In the genomic region with DNA sequence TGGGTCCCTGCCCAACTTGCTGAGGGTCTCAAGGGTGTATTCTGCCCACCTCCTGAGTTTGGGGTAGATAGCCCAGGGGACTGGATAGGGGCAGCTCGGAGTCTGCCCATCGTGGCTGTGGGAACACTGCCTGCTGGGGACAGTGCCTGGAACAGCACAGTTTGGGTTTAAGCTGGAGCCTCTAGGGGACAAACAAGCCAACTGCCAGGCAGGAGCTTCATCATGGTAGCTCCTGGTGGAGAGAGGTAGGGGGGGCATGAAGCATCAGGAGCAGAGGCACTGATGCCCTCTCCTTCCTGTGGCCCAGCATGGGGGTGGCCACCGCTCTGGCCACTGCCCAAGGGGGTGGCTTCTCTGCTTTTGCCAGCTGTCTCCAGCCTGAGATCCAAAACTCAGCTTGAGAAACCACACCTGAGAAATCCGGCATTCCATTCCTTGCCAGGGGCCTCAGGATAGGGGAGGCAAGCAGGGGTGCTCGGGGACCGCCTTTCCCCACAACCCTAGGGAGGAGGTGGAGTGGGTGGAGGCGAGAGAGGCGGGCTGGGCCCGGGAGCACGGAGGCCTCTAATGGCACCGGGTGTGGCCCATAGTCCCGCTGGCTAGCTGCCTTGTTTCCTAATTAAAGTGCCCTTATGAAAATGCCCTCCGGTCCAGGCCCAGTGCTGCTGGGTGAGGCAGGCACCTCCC, we compare ENCODE assay signal across 10 cellular contexts. TPM values are rescaled to one million over a fixed set of nuclear protein-coding genes. Genes with fewer than 3 reads are reported as not detected.
A peak's percentile ranks its signal among the peaks of the same experiment; 100 is the strongest.
DNase-seq lines count a peak whose midpoint lies in the region; ATAC-seq and TF ChIP-seq lines count a peak whose summit lies in the region.
"Had no signal": no experiment of that assay in that cellular context is flagged by ENCODE, and none has a peak within 500 bp of the region (broad histone marks: within the 10 kb centered on the region; RNA-seq: fewer than 3 reads in every experiment).

No MANE protein-coding gene starts in this region.

- H3K27ac Mint-ChIP-seq in endothelial cell (ENCODE audit: unreplicated experiment) = peak overlapping the region; percentile 77
- no peak overlapping the region for H3K27ac Mint-ChIP-seq in stimulated activated naive CD8-positive, alpha-beta T cell treated with anti-CD3 and anti-CD28 coated beads, Interleukin-15, amount 100 ng/mL, for 72 hours

- H3K36me3 ChIP-seq in ACC112 (ENCODE audit: insufficient read depth, low read length) = no peaks in the 10 kb centered on the region

- H3K9me3 Mint-ChIP-seq in endothelial cell (ENCODE audit: unreplicated experiment) = no peaks in the 10 kb centered on the region
- no peaks in the 10 kb centered on the region for H3K9me3 Mint-ChIP-seq in stimulated activated naive CD8-positive, alpha-beta T cell treated with anti-CD3 and anti-CD28 coated beads, Interleukin-15, amount 100 ng/mL, for 72 hours

- H3K4me3 ChIP-seq in ACC112 (ENCODE audit: low read depth, low read length) = peak overlapping the region; percentile 16; the same call in 1 of the 2 replicates

- no peaks in the 10 kb centered on the region for H3K79me2 ChIP-seq in ACC112 (ENCODE audit: control insufficient read depth, insufficient read depth, low read length, unreplicated experiment)

- H3K36me3 Mint-ChIP-seq in endothelial cell (ENCODE audit: low read depth, unreplicated experiment) = peaks cover 9% of the 10 kb centered on the region

- peaks cover 85% of the 10 kb centered on the region for H3K4me1 Mint-ChIP-seq in endothelial cell (ENCODE audit: unreplicated experiment)
- H3K4me1 Mint-ChIP-seq in stimulated activated naive CD8-positive, alpha-beta T cell treated with anti-CD3 and anti-CD28 coated beads, Interleukin-15, amount 100 ng/mL, for 72 hours = no peaks in the 10 kb centered on the region

- CTCF ChIA-PET in RWPE1 (lab: Yijun Ruan, JAX) = interaction anchor here (0.6 to 2.0 kb wide), 9 partner anchors 8 to 474 kb away, joined by 3 to 8 read pairs (median 5); no protein-coding TSS in a partner anchor

- H3K27ac ChIP-seq in ACC112 (ENCODE audit: low read depth, low read length) (peak overlapping the region; percentile 73), RWPE1 (peak overlapping the region; percentile 99)

- POLR2A ChIA-PET in RWPE1 (lab: Yijun Ruan, JAX; ENCODE audit: low non-redundant PET) = interaction anchor here (0.7 to 0.9 kb wide), 2 partner anchors 13 to 42 kb away, joined by 4 to 7 read pairs; no protein-coding TSS in a partner anchor

- no peaks in the 10 kb centered on the region for H3K27me3 ChIP-seq in ACC112 (ENCODE audit: insufficient read depth, low read length)

- ATAC-seq in stimulated activated naive CD8-positive, alpha-beta T cell treated with anti-CD3 and anti-CD28 coated beads, Interleukin-15, amount 100 ng/mL, for 72 hours = no peak
- no peak for ATAC-seq in HG03439 (IDR thresholded peaks at IDR 0.05; ENCODE audit: unreplicated experiment)
- no peak for ATAC-seq in HG03520 (IDR thresholded peaks at IDR 0.05; ENCODE audit: unreplicated experiment)

- TF ChIP-seq CTCF in RWPE1 (conservative IDR thresholded peaks at IDR 0.05; ENCODE audit: low read depth) (no peak), endothelial cell (IDR thresholded peaks at IDR 0.05; ENCODE audit: unreplicated experiment) (no peak)

- no peak overlapping the region for H3K4me3 Mint-ChIP-seq in endothelial cell (ENCODE audit: unreplicated experiment)
- H3K4me3 Mint-ChIP-seq in stimulated activated naive CD8-positive, alpha-beta T cell treated with anti-CD3 and anti-CD28 coated beads, Interleukin-15, amount 100 ng/mL, for 72 hours = no peak overlapping the region

- peaks cover 36% of the 10 kb centered on the region for H3K4me1 ChIP-seq in ACC112 (ENCODE audit: control insufficient read depth, insufficient read depth, low read length, unreplicated experiment)

- no peak overlapping the region for H2AFZ ChIP-seq in ACC112 (ENCODE audit: low read length, unreplicated experiment)

- peaks cover 34% of the 10 kb centered on the region for H3K27me3 Mint-ChIP-seq in endothelial cell (ENCODE audit: unreplicated experiment)
- peaks cover 15% of the 10 kb centered on the region for H3K27me3 Mint-ChIP-seq in stimulated activated naive CD8-positive, alpha-beta T cell treated with anti-CD3 and anti-CD28 coated beads, Interleukin-15, amount 100 ng/mL, for 72 hours

- DNase-seq in RWPE1 (ENCODE audit: low spot score) (peak; percentile 49), endothelial cell (ENCODE audit: low spot score) (no peak), myocyte (ENCODE audit: low read depth) (peak; percentile 44), NCI-H2196 (lab: John Stamatoyannopoulos, UW; ENCODE audit: unreplicated experiment) (no peak)
- no peak for DNase-seq in stimulated activated naive CD8-positive, alpha-beta T cell treated with anti-CD3 and anti-CD28 coated beads, Interleukin-15, amount 100 ng/mL, for 72 hours
- DNase-seq: central memory CD4-positive, alpha-beta T cell; MV-4-11 had no signal

RNA-seq across cellular contexts. Expression of gene UNC5B, which starts 47.6 kb away (rescaled TPM):
- total RNA-seq in endothelial cell (ENCODE audit: unreplicated experiment) (231 TPM), myocyte (3.6 and 5.2 TPM in 2 replicates)
- polyA plus RNA-seq in myocyte (2012) = 43.0 TPM

RNA-seq across cellular contexts. Expression of gene SLC29A3, which starts 59.1 kb away (rescaled TPM):
- total RNA-seq in endothelial cell (ENCODE audit: unreplicated experiment) (11.7 TPM), myocyte (0.94 and 1.3 TPM in 2 replicates)
- polyA plus RNA-seq in myocyte (2012) = 2.3 TPM

Comparison
In these comparisons a context has a peak if more than half of its experiments do, and no peak if none do; other contexts are left out.
1. DNase-seq: peak in RWPE1 (single experiment) and myocyte (single experiment); none in endothelial cell (single experiment), stimulated activated naive CD8-positive, alpha-beta T cell treated with anti-CD3 and anti-CD28 coated beads, Interleukin-15, amount 100 ng/mL, for 72 hours (0 of 2) and NCI-H2196 (single experiment).
2. RNA of gene UNC5B, which starts 47.6 kb away (total RNA-seq): 231 TPM in endothelial cell (single experiment); 3.6 to 5.2 TPM in myocyte; every median in the first group is over 10 times any median in the second.